ENCODE assay signal across 18 cellular contexts in genomic region chr16:54216268-54217187, GRCh38.
DNase-seq lines count a peak whose midpoint lies in the region; ATAC-seq and TF ChIP-seq lines count a peak whose summit lies in the region.
"Had no signal": no experiment of that assay in that cellular context is flagged by ENCODE, and none has a peak within 500 bp of the region (broad histone marks: within the 10 kb centered on the region; RNA-seq: fewer than 3 reads in every experiment).

No MANE protein-coding gene starts in this region.

- TF ChIP-seq CTCF in choroid plexus epithelial cell (conservative IDR thresholded peaks at IDR 0.05; ENCODE audit: low read depth, low read length) (no peak), foreskin fibroblast (IDR thresholded peaks at IDR 0.05; ENCODE audit: low read depth, low read length) (no peak), right atrium auricular region (IDR thresholded peaks at IDR 0.05) (no peak), tibial nerve (IDR thresholded peaks at IDR 0.05) (no peak)

- H3K27me3 ChIP-seq in right atrium auricular region (no peaks in the 10 kb centered on the region), tibial nerve (no peaks in the 10 kb centered on the region)

- WGBS in tibial nerve, 2 donors, result 62 to 64% methylated on average over 15 of the region's 15 CpGs

- no peak for TF ChIP-seq POLR2A in tibial nerve (IDR thresholded peaks at IDR 0.05)

- H3K4me3 ChIP-seq in choroid plexus epithelial cell (ENCODE audit: low read depth, low read length) (no peak overlapping the region), foreskin fibroblast (ENCODE audit: low read depth in 1 of 2, low read length in 2 of 2) (no peak overlapping the region), right atrium auricular region (no peak overlapping the region), tibial nerve (no peak overlapping the region)

- peak in 1 of 2 donors; percentile 56 for TF ChIP-seq EP300 in tibial nerve (IDR thresholded peaks at IDR 0.05)

- H3K27ac ChIP-seq in right atrium auricular region (no peak overlapping the region), tibial nerve (peak overlapping the region in 1 of 4 donors; percentile 50)
- H3K27ac ChIP-seq: RWPE1 had no signal

- H3K4me1 ChIP-seq in right atrium auricular region, result peaks cover 0 to 6% of the 10 kb centered on the region in 2 donors
- peaks cover 0 to 8% (median 0%) of the 10 kb centered on the region in 4 donors for H3K4me1 ChIP-seq in tibial nerve
- H3K4me1 ChIP-seq: Caco-2 had no signal

- no peaks in the 10 kb centered on the region for H3K36me3 ChIP-seq in right atrium auricular region
- no peaks in the 10 kb centered on the region for H3K36me3 ChIP-seq in tibial nerve

- ATAC-seq in GM18868 (IDR thresholded peaks at IDR 0.05; ENCODE audit: unreplicated experiment), result no peak
- ATAC-seq: PC-3 had no signal

- DNase-seq in choroid plexus epithelial cell (ENCODE audit: low read depth), result peak; percentile 11
- peak; percentile 6 to 26 for DNase-seq in foreskin fibroblast
- peak; percentile 80 for DNase-seq in right atrium auricular region (ENCODE audit: low spot score)
- DNase-seq in tibial nerve (ENCODE audit: low spot score in 2 of 2), result peak; percentile 40 to 77
- DNase-seq in germinal center (ENCODE audit: low spot score), result no peak
- DNase-seq in NCI-H187 (lab: John Stamatoyannopoulos, UW), result no peak
- DNase-seq: Caco-2; CD4-positive, CD25-positive, alpha-beta regulatory T cell; DMS153; Karpas-422; MM.1S; NCI-H1092 treated with DMSO at 0.1 percent for 48 hours; NCI-H1930; NCI-H2171 treated with DMSO at 0.1 percent for 48 hours; NCI-H446 treated with DMSO at 0.1 percent for 48 hours; PC-3 had no signal

- H3K9me3 ChIP-seq in right atrium auricular region, result no peaks in the 10 kb centered on the region
- no peaks in the 10 kb centered on the region for H3K9me3 ChIP-seq in tibial nerve
- H3K9me3 ChIP-seq: Caco-2 had no signal

Comparison
In these comparisons a context has a peak if more than half of its experiments do, and no peak if none do; other contexts are left out.
1. DNase-seq: peak in choroid plexus epithelial cell (single experiment), foreskin fibroblast (2 of 2), right atrium auricular region (single experiment) and tibial nerve (2 of 2); none in germinal center (single experiment) and NCI-H187 (0 of 2).